Comparison of ENCODE assay signal across 15 cellular contexts in the genomic region with DNA sequence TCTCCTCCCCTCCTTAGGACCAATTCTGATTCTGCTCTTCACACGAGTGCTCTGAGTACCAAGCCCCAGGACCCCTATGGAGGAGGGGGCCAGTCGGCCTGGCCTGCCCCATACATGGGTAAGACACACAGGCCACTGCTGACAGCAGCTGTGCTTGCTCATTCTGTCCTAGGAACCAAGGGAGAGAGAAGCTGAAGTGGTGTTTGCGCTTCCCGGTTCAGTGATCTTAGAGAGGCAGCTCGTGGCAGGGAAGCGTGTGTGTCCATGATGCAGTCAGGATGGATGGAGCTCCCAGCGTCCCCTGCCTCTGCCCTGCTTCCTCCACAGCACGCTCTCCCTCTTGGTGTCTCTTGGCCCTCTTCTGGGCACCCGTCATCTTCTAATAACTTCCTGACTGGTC.
DNase-seq lines count a peak whose midpoint lies in the region; ATAC-seq and TF ChIP-seq lines count a peak whose summit lies in the region.
"Had no signal": no experiment of that assay in that cellular context is flagged by ENCODE, and none has a peak within 500 bp of the region (broad histone marks: within the 10 kb centered on the region; RNA-seq: fewer than 3 reads in every experiment).

No MANE protein-coding gene starts in this region.

- H3K27me3 Mint-ChIP-seq in activated naive CD4-positive, alpha-beta T cell treated with anti-CD3 and anti-CD28 coated beads, Interleukin-2, amount 50 U/mL, for 24 hours, result no peaks in the 10 kb centered on the region
- H3K27me3 Mint-ChIP-seq: activated B cell treated with CpG ODN at 0.5 μM for 24 hours had no signal

- no peak overlapping the region for H3K4me3 ChIP-seq in coronary artery
- no peak overlapping the region for H3K4me3 ChIP-seq in stomach smooth muscle (ENCODE audit: low read length in 2 of 2)
- no peak overlapping the region for H3K4me3 ChIP-seq in upper lobe of left lung
- H3K4me3 ChIP-seq: upper lobe of right lung had no signal

- peaks cover 52% of the 10 kb centered on the region for H3K4me1 Mint-ChIP-seq in activated naive CD4-positive, alpha-beta T cell treated with anti-CD3 and anti-CD28 coated beads, Interleukin-2, amount 50 U/mL, for 24 hours

- H3K9me3 ChIP-seq in stomach smooth muscle (ENCODE audit: control insufficient read depth in 2 of 2, low read length in 2 of 2) (no peaks in the 10 kb centered on the region), upper lobe of left lung (no peaks in the 10 kb centered on the region)
- H3K9me3 ChIP-seq: SK-N-SH, upper lobe of right lung had no signal

- no peak overlapping the region for H3K9ac ChIP-seq in stomach smooth muscle (ENCODE audit: low read length in 2 of 2)
- H3K9ac ChIP-seq: SK-N-SH had no signal

- H3K27ac ChIP-seq in coronary artery (peak overlapping the region; percentile 10 to 84), stomach smooth muscle (ENCODE audit: low read length) (peak overlapping the region; percentile 86), upper lobe of left lung (peak overlapping the region in 2 of 4 donors; percentile 40 to 61)
- H3K27ac ChIP-seq: upper lobe of right lung had no signal

- no peak for DNase-seq in activated naive CD4-positive, alpha-beta T cell treated with Interleukin-2 at 50 U/mL for 16 hours
- DNase-seq in NCI-H2196 treated with DMSO at 0.1 percent for 48 hours (lab: John Stamatoyannopoulos, UW; ENCODE audit: unreplicated experiment), result peak; percentile 19
- DNase-seq in coronary artery (ENCODE audit: low spot score), result no peak
- no peak for DNase-seq in upper lobe of left lung
- DNase-seq in NOMO-1 treated with dmso at 0.1 percent for 144 hours (lab: John Stamatoyannopoulos, UW; ENCODE audit: unreplicated experiment), result no peak
- DNase-seq: activated B cell treated with CpG ODN at 0.5 μM for 24 hours, aorta, mesenchymal stem cell, NCI-H1105 treated with DMSO at 0.1 percent for 48 hours, posterior cingulate gyrus, SK-N-SH, upper lobe of right lung had no signal

- no peak for TF ChIP-seq CTCF in coronary artery (IDR thresholded peaks at IDR 0.05)
- TF ChIP-seq CTCF in upper lobe of left lung (IDR thresholded peaks at IDR 0.05), result no peak

- H3K36me3 Mint-ChIP-seq in activated naive CD4-positive, alpha-beta T cell treated with anti-CD3 and anti-CD28 coated beads, Interleukin-2, amount 50 U/mL, for 24 hours, result peaks cover 12% of the 10 kb centered on the region

- H3K9me3 Mint-ChIP-seq in activated naive CD4-positive, alpha-beta T cell treated with anti-CD3 and anti-CD28 coated beads, Interleukin-2, amount 50 U/mL, for 24 hours, result no peaks in the 10 kb centered on the region
- H3K9me3 Mint-ChIP-seq: activated B cell treated with CpG ODN at 0.5 μM for 24 hours had no signal

- H3K36me3 ChIP-seq in stomach smooth muscle (ENCODE audit: control insufficient read depth in 2 of 2, insufficient read depth in 2 of 2, low read length in 2 of 2), result peaks cover 15 to 19% of the 10 kb centered on the region in 2 donors
- peaks cover under 1 to 39% (median 10%) of the 10 kb centered on the region in 4 donors for H3K36me3 ChIP-seq in upper lobe of left lung

- H3K27me3 ChIP-seq in stomach smooth muscle (ENCODE audit: control insufficient read depth in 1 of 2, insufficient read depth in 2 of 2, low read length in 2 of 2) (no peaks in the 10 kb centered on the region), upper lobe of left lung (no peaks in the 10 kb centered on the region)
- H3K27me3 ChIP-seq: upper lobe of right lung had no signal

- TF ChIP-seq POLR2A in upper lobe of left lung (IDR thresholded peaks at IDR 0.05), result no peak

- WGBS in upper lobe of left lung, 2 donors, result 90 to 91% methylated on average over 9 of the region's 9 CpGs

- peak overlapping the region; percentile 59 for H3K27ac Mint-ChIP-seq in activated naive CD4-positive, alpha-beta T cell treated with anti-CD3 and anti-CD28 coated beads, Interleukin-2, amount 50 U/mL, for 24 hours
- H3K27ac Mint-ChIP-seq: activated B cell treated with CpG ODN at 0.5 μM for 24 hours had no signal

- no peak overlapping the region for H3K4me3 Mint-ChIP-seq in activated naive CD4-positive, alpha-beta T cell treated with anti-CD3 and anti-CD28 coated beads, Interleukin-2, amount 50 U/mL, for 24 hours
- H3K4me3 Mint-ChIP-seq: activated B cell treated with CpG ODN at 0.5 μM for 24 hours had no signal

- TF ChIP-seq EP300 in upper lobe of left lung (IDR thresholded peaks at IDR 0.05), result no peak

- no peak for ATAC-seq in HG02973 (IDR thresholded peaks at IDR 0.05; ENCODE audit: unreplicated experiment)
- ATAC-seq in upper lobe of left lung (ENCODE audit: low FRiP score in 2 of 2), result no peak
- ATAC-seq: upper lobe of right lung had no signal

- H3K4me1 ChIP-seq in stomach smooth muscle (ENCODE audit: control insufficient read depth, insufficient read depth, low read length) (peaks cover 35% of the 10 kb centered on the region), upper lobe of left lung (peaks cover 0 to 9% (median 0%) of the 10 kb centered on the region in 4 donors)
